In the genomic region with DNA sequence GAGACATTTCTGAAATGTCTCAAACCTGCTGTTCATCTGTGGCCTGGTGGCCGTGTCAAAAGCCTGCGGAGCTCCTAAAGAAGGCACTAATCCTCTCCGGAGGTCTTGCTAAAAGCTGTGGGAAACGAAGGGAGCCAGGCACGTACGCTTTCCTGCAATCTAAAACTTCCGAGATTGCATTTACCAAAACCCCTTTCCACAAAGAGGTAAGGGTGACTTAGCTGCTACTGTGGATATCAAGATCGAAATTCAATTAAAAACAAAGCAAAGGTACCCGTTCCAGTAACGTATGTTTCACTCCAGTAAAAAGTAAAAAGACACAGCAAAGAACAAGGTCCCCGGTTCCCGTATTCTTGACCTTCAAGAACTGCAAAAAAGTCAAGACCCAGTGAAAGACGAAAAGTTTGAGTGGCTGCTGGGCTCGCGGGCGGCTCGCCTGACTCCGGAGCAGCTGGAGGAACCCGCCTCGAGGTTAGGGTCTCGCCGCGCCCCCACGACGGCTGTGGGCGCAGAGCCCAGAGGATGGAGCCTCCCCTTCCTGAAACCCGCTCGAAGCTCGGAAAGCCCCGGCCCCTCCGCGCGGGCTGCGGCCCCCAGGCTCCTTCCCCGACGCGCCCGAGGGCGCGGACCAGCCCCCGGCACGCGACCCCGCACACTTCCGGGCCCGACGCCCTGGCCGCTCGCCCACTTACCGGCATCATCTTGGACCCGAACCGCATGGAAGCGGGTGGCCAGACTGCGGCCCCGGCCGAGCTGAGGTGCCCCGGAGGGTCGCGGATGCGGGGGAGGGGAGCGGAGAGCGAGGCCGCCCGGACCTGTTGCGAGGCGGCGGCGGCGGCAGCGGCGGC, we compare ENCODE assay signal across 8 cellular contexts. TPM values are rescaled to one million over a fixed set of nuclear protein-coding genes. Genes with fewer than 3 reads are reported as not detected.
DNase-seq lines count a peak whose midpoint lies in the region; ATAC-seq and TF ChIP-seq lines count a peak whose summit lies in the region.

No MANE protein-coding gene starts in this region.

- H2AFZ ChIP-seq in fibroblast of lung (ENCODE audit: low read length), result no peak overlapping the region
- H2AFZ ChIP-seq in neural cell (ENCODE audit: low read depth, low read length), result peak overlapping the region; percentile 66

- peak overlapping the region; percentile 59 to 90 (median 82) for H3K4me3 ChIP-seq in fibroblast of lung (replicated peaks in 1 of 4; ENCODE audit: control extremely low read depth in 1 of 4, insufficient read depth in 1 of 4, low read depth in 3 of 4, low read length in 4 of 4)
- H3K4me3 ChIP-seq in neural cell (ENCODE audit: low read length), result peak overlapping the region; percentile 92

- peak; percentile 24 for TF ChIP-seq RAD21 in neural cell (conservative IDR thresholded peaks at IDR 0.05)

- H3K4me2 ChIP-seq in fibroblast of lung (ENCODE audit: extremely low read depth, insufficient read depth, low read length), result peak overlapping the region; percentile 81
- H3K4me2 ChIP-seq in neural cell (ENCODE audit: low read length), result peak overlapping the region; percentile 88

- DNase-seq in ACHN (peak; percentile 66), NOMO-1 treated with DMSO at 0.1 percent for 48 hours (lab: John Stamatoyannopoulos, UW; ENCODE audit: unreplicated experiment) (peak; percentile 49), activated T-helper 1 cell treated with Interleukin-2 at 50 U/mL for 16 hours (ENCODE audit: low read depth) (peak; percentile 53), fibroblast of lung (ENCODE audit: low read depth in 2 of 2) (peak; percentile 64 to 68), substantia nigra (lab: John Stamatoyannopoulos, UW) (peak in 27 of 49 donors; percentile 11 to 91 (median 56))

- H3K4me1 ChIP-seq in fibroblast of lung (ENCODE audit: control insufficient read depth, extremely low read depth, insufficient read depth, low read length), result peaks cover 5% of the 10 kb centered on the region

- ATAC-seq in GM18520 (IDR thresholded peaks at IDR 0.05; ENCODE audit: unreplicated experiment), result peak; percentile 13
- peak; percentile 32 for ATAC-seq in HG03159 (IDR thresholded peaks at IDR 0.05; ENCODE audit: unreplicated experiment)

- H3K9ac ChIP-seq in fibroblast of lung (ENCODE audit: insufficient read depth, low read length) (peak overlapping the region; percentile 96), neural cell (ENCODE audit: low read length) (peak overlapping the region; percentile 68)

- H4K20me1 ChIP-seq in fibroblast of lung (ENCODE audit: control insufficient read depth, extremely low read depth, insufficient read depth, low read length), result no peaks in the 10 kb centered on the region
- H4K20me1 ChIP-seq in neural cell (ENCODE audit: insufficient read depth), result no peaks in the 10 kb centered on the region

- H3F3A ChIP-seq in neural cell (ENCODE audit: insufficient read depth, low read length, poor library complexity, severe bottlenecking), result peaks cover 12% of the 10 kb centered on the region

- no peak for TF ChIP-seq CTCF in fibroblast of lung (conservative IDR thresholded peaks at IDR 0.05 in 1 of 2, IDR thresholded peaks at IDR 0.05 in 1 of 2; ENCODE audit: low read depth in 1 of 2, low read length in 2 of 2)
- no peak for TF ChIP-seq CTCF in neural cell (IDR thresholded peaks at IDR 0.05; ENCODE audit: poor library complexity, severe bottlenecking)

- TF ChIP-seq EP300 in neural cell (conservative IDR thresholded peaks at IDR 0.05; ENCODE audit: poor library complexity, severe bottlenecking), result peak; percentile 45

- H3K36me3 ChIP-seq in fibroblast of lung (ENCODE audit: control insufficient read depth, insufficient read depth, low read length), result no peaks in the 10 kb centered on the region
- H3K36me3 ChIP-seq in neural cell (ENCODE audit: insufficient read depth, low read length), result no peaks in the 10 kb centered on the region

- H3K9me2 ChIP-seq in neural cell (ENCODE audit: insufficient read depth, low read length), result no peaks in the 10 kb centered on the region

- H3K9me3 ChIP-seq in fibroblast of lung (ENCODE audit: control insufficient read depth, insufficient read depth, low read depth, low read length) (no peaks in the 10 kb centered on the region), neural cell (ENCODE audit: low read length) (no peaks in the 10 kb centered on the region)

- no peaks in the 10 kb centered on the region for H3K27me3 ChIP-seq in fibroblast of lung (ENCODE audit: control insufficient read depth, insufficient read depth, low read length)
- no peaks in the 10 kb centered on the region for H3K27me3 ChIP-seq in neural cell (ENCODE audit: insufficient read depth, low read depth, low read length)

- H3K27ac ChIP-seq in fibroblast of lung (ENCODE audit: insufficient read depth, low read length), result peak overlapping the region; percentile 97
- peak overlapping the region; percentile 46 for H3K27ac ChIP-seq in neural cell (ENCODE audit: low read length)
- H3K27ac ChIP-seq in substantia nigra (ENCODE audit: low read depth, low read length, poor library complexity, severe bottlenecking), result peak overlapping the region; percentile 86

- in situ Hi-C loops in ACHN (cut with HindIII; ENCODE audit: low pct_ligation_motif_present, low pct_unique_long_range_greater_than_20kb, low sequenced_read_pairs), result no loop called here

- H3K79me2 ChIP-seq in fibroblast of lung (ENCODE audit: control insufficient read depth, insufficient read depth, low read length) (peaks cover 53% of the 10 kb centered on the region), neural cell (replicated peaks; ENCODE audit: insufficient read depth, low read length) (peaks cover 40% of the 10 kb centered on the region)

TF ChIP-seq in neural cell, 6 proteins besides CTCF, POLR2A, EP300 and RAD21:
- no peak for TF ChIP-seq TAF1 (IDR thresholded peaks at IDR 0.05; ENCODE audit: low read depth)
- peak; percentile 60 for TF ChIP-seq MXI1 (conservative IDR thresholded peaks at IDR 0.05; ENCODE audit: poor library complexity, severe bottlenecking)
- no peak for TF ChIP-seq SMC3 (conservative IDR thresholded peaks at IDR 0.05; ENCODE audit: poor library complexity)
- no peak for TF ChIP-seq POLR2AphosphoS5 (IDR thresholded peaks at IDR 0.05)
- TF ChIP-seq, protein P1, sequence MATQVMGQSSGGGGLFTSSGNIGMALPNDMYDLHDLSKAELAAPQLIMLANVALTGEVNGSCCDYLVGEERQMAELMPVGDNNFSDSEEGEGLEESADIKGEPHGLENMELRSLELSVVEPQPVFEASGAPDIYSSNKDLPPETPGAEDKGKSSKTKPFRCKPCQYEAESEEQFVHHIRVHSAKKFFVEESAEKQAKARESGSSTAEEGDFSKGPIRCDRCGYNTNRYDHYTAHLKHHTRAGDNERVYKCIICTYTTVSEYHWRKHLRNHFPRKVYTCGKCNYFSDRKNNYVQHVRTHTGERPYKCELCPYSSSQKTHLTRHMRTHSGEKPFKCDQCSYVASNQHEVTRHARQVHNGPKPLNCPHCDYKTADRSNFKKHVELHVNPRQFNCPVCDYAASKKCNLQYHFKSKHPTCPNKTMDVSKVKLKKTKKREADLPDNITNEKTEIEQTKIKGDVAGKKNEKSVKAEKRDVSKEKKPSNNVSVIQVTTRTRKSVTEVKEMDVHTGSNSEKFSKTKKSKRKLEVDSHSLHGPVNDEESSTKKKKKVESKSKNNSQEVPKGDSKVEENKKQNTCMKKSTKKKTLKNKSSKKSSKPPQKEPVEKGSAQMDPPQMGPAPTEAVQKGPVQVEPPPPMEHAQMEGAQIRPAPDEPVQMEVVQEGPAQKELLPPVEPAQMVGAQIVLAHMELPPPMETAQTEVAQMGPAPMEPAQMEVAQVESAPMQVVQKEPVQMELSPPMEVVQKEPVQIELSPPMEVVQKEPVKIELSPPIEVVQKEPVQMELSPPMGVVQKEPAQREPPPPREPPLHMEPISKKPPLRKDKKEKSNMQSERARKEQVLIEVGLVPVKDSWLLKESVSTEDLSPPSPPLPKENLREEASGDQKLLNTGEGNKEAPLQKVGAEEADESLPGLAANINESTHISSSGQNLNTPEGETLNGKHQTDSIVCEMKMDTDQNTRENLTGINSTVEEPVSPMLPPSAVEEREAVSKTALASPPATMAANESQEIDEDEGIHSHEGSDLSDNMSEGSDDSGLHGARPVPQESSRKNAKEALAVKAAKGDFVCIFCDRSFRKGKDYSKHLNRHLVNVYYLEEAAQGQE (IDR thresholded peaks at IDR 0.05; ENCODE audit: borderline replicate concordance), result peak; percentile 11

RNA-seq across cellular contexts. Expression of a gene that starts 0.6 kb away (rescaled TPM):
- total RNA-seq in fibroblast of lung, result 25.4 and 30.4 TPM in 2 replicates
- 23.9 and 28.4 TPM in 2 replicates for polyA plus RNA-seq in fibroblast of lung
- polyA plus RNA-seq in fibroblast of lung (2012), result 16.4 and 17.8 TPM in 2 replicates
- 22.2 and 38.5 TPM in 2 replicates for polyA minus RNA-seq in fibroblast of lung (ENCODE audit: low replicate concordance)
- 25.2 and 41.4 TPM in 2 replicates for polyA plus RNA-seq in neural cell
- polyA minus RNA-seq in neural cell, result 48.0 and 66.4 TPM in 2 replicates

Comparison
In these comparisons a context has a peak if more than half of its experiments do, and no peak if none do; other contexts are left out.
1. Peak in every context shown above with its lines: DNase-seq, ATAC-seq, H3K4me3 ChIP-seq and H3K27ac ChIP-seq.
2. H3K27ac ChIP-seq: peak in every context shown above with its lines; median percentile 97 in fibroblast of lung; 86 in substantia nigra; 46 in neural cell.